12 cellular contexts compared by ENCODE assay signal in genomic region chr3:188283347-188283746, GRCh38.
DNase-seq lines count a peak whose midpoint lies in the region; ATAC-seq, FAIRE-seq and TF ChIP-seq lines count a peak whose summit lies in the region.
"Had no signal": no experiment of that assay in that cellular context is flagged by ENCODE, and none has a peak within 500 bp of the region (broad histone marks: within the 10 kb centered on the region; RNA-seq: fewer than 3 reads in every experiment).

No MANE protein-coding gene starts in this region.

- no peak for FAIRE-seq in pancreas (lab: Jason Lieb, UNC)

- TF ChIP-seq CTCF in BJ (IDR thresholded peaks at IDR 0.05; ENCODE audit: insufficient read depth, low read depth, low read length) (peak; percentile 25; the same call in 1 of the 2 replicates), NB4 (IDR thresholded peaks at IDR 0.05; ENCODE audit: low read depth, low read length) (no peak), fibroblast of mammary gland (conservative IDR thresholded peaks at IDR 0.05; ENCODE audit: control insufficient read depth, insufficient read depth, low read depth, low read length) (peak; percentile 35), pancreas (IDR thresholded peaks at IDR 0.05) (no peak)

- TF ChIP-seq POLR2A in NB4 (IDR thresholded peaks at IDR 0.05; ENCODE audit: extremely low read depth, insufficient read length), result no peak

- H3K4me3 ChIP-seq in BJ (ENCODE audit: low read depth, low read length), result no peak overlapping the region
- no peak overlapping the region for H3K4me3 ChIP-seq in NB4 (ENCODE audit: low read depth, low read length)
- H3K4me3 ChIP-seq in fibroblast of mammary gland (ENCODE audit: control insufficient read depth, low read depth, low read length), result no peak overlapping the region
- no peak overlapping the region for H3K4me3 ChIP-seq in pancreas
- H3K4me3 ChIP-seq: HAP-1 had no signal

- POLR2A ChIA-PET in BJ (lab: Charles Lee), result interaction anchor here (0.7 kb wide), 1 partner anchor 12 kb away, joined by 3 read pairs; no protein-coding TSS in a partner anchor

- peaks cover 0 to 26% (median 15%) of the 10 kb centered on the region in 3 donors for H3K4me1 ChIP-seq in pancreas

- CTCF ChIA-PET in BJ (lab: Yijun Ruan, JAX), result interaction anchor here (1.3 to 1.8 kb wide), 3 partner anchors 543 to 671 kb away, joined by 5 to 6 read pairs (median 6); no protein-coding TSS in a partner anchor

- H3K27ac ChIP-seq in pancreas, result peak overlapping the region in 1 of 4 donors; percentile 37
- H3K27ac ChIP-seq: HL-60 had no signal

- 31 to 35% methylated on average over 4 of the region's 4 CpGs for WGBS in pancreas, 2 donors

- H3K27me3 ChIP-seq in BJ (ENCODE audit: control insufficient read depth, insufficient read depth, low read length), result no peaks in the 10 kb centered on the region
- no peaks in the 10 kb centered on the region for H3K27me3 ChIP-seq in pancreas

- intact Hi-C loops in pancreas (cut with DNase I), result no loop called here

- ATAC-seq in pancreas, result peak; percentile 69 to 89 (median 84)

- H3K9me3 ChIP-seq in pancreas, result no peaks in the 10 kb centered on the region
- H3K9me3 ChIP-seq: HAP-1 had no signal

- no peaks in the 10 kb centered on the region for H3K36me3 ChIP-seq in BJ (ENCODE audit: control insufficient read depth, insufficient read depth, low read length)
- no peaks in the 10 kb centered on the region for H3K36me3 ChIP-seq in pancreas
- H3K36me3 ChIP-seq: HAP-1 had no signal

- DNase-seq in BJ (ENCODE audit: low read depth), result no peak
- DNase-seq in NB4 (ENCODE audit: low read depth), result peak; percentile 11
- DNase-seq in fibroblast of mammary gland (ENCODE audit: low read depth), result peak; percentile 77
- peak in 3 of 6 donors; percentile 32 to 59 (median 44) for DNase-seq in pancreas
- DNase-seq in stimulated activated naive CD4-positive, alpha-beta T cell treated with Interleukin-2 at 50 U/mL for 16 hours (lab: John Stamatoyannopoulos, UW), result no peak
- DNase-seq in COR-L47 (lab: John Stamatoyannopoulos, UW), result no peak
- no peak for DNase-seq in NCI-H1694 treated with DMSO at 0.1 percent for 48 hours (lab: John Stamatoyannopoulos, UW)
- no peak for DNase-seq in NCI-H345 treated with DMSO at 0.1 percent for 48 hours (lab: John Stamatoyannopoulos, UW; ENCODE audit: unreplicated experiment)
- DNase-seq: DMS79 treated with DMSO at 0.1 percent for 48 hours; effector CD8-positive, alpha-beta T cell had no signal

Comparison
In these comparisons a context has a peak if more than half of its experiments do, and no peak if none do; other contexts are left out.
1. DNase-seq: peak in NB4 (single experiment) and fibroblast of mammary gland (single experiment); none in BJ (single experiment), stimulated activated naive CD4-positive, alpha-beta T cell treated with Interleukin-2 at 50 U/mL for 16 hours (single experiment), COR-L47 (single experiment), NCI-H1694 treated with DMSO at 0.1 percent for 48 hours (single experiment) and NCI-H345 treated with DMSO at 0.1 percent for 48 hours (single experiment).
2. CTCF ChIP-seq: peak in BJ (single experiment) and fibroblast of mammary gland (single experiment); none in NB4 (single experiment) and pancreas (0 of 4).